36 cellular contexts compared by ENCODE assay signal in the genomic region with DNA sequence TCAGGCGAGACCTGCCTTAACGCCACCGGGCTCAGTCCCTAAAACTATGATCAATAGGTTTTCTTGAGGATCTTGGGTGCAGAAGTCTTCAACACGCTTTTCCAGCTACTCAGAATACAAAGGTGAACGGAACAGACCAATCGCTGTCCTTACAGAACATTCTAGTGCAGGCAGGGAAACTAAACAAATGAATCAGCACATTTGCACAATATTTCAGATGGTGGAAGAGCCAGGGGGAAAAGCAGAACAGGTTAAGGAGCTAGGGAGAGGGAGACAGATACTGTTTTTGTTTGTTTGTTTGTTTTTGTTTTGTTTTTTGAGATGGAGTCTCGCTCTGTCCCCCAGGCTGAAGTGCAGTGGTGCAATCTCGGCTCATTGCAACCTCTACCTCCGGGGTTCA.
DNase-seq lines count a peak whose midpoint lies in the region; ATAC-seq, FAIRE-seq and TF ChIP-seq lines count a peak whose summit lies in the region.
"Had no signal": no experiment of that assay in that cellular context is flagged by ENCODE, and none has a peak within 500 bp of the region (broad histone marks: within the 10 kb centered on the region; RNA-seq: fewer than 3 reads in every experiment).

No MANE protein-coding gene starts in this region.

- H3K9ac ChIP-seq in HepG2 (ENCODE audit: insufficient read depth, low read depth, low read length) = no peak overlapping the region
- H3K9ac ChIP-seq in K562 (ENCODE audit: insufficient read depth in 1 of 2, low read depth in 2 of 2, low read length in 2 of 2) = no peak overlapping the region
- H3K9ac ChIP-seq: BLaER1; BLaER1 treated with 17β-estradiol and CSF1 and Interleukin-3, amounts not matched to agents 10 nM and 100 nM had no signal

- H3K4me2 ChIP-seq in HepG2 (ENCODE audit: low read depth, low read length) (no peak overlapping the region), A549 (no peak overlapping the region), K562 (ENCODE audit: insufficient read depth, low read length) (0 out of 2 replicates have a peak overlapping the region, but pooled peaks have one; percentile 27), osteoblast (ENCODE audit: insufficient read depth, low read length) (no peak overlapping the region)
- H3K4me2 ChIP-seq: BLaER1; BLaER1 treated with 17β-estradiol and CSF1 and Interleukin-3, amounts not matched to agents 10 nM and 100 nM had no signal

- DNase-seq in HepG2 (ENCODE audit: low spot score) (no peak), right lobe of liver (no peak), A549 (ENCODE audit: low read depth in 1 of 2, low spot score in 1 of 2) (no peak), K562 (ENCODE audit: extremely low read depth in 1 of 4, low spot score in 3 of 4) (no peak), epithelial cell of esophagus (ENCODE audit: low read depth) (peak; percentile 4), MCF 10A (ENCODE audit: unreplicated experiment) (no peak), osteoblast (ENCODE audit: insufficient read length, low spot score, missing footprints) (no peak)
- DNase-seq in stimulated activated CD4-positive, alpha-beta T cell treated with anti-CD3 and anti-CD28 coated beads, Interleukin-12 subunit alpha, Interleukin-12 subunit beta, amount 100 ng/mL, for 4 hours = no peak
- DNase-seq: 8988T; ACHN; AML-193; BE2C; C1 segment of cervical spinal cord; Caco-2; Calu3; CD4-positive, alpha-beta memory T cell; CD4-positive, alpha-beta T cell; CD4-positive, CD25-positive, alpha-beta regulatory T cell; CD8-positive, alpha-beta memory T cell; CD8-positive, alpha-beta T cell; COR-L47; DMS 273 treated with DMSO at 0.1 percent for 48 hours; DMS153; DMS53; DMS79; DMS79 treated with DMSO at 0.1 percent for 48 hours; DND-41; EL had no signal

- WGBS in HepG2 (ENCODE audit: low lambda C conversion rate) = 3% methylated on average over 9 of the region's 9 CpGs
- 65% methylated on average over 9 of the region's 9 CpGs for WGBS in right lobe of liver (ENCODE audit: insufficient coverage, low coverage, low lambda C conversion rate, missing lambda C conversion rate)
- 64% methylated on average over 9 of the region's 9 CpGs for WGBS in A549 (ENCODE audit: missing lambda C conversion rate)
- whole genome bisulfite sequencing in K562 (ENCODE audit: insufficient coverage, low coverage, missing lambda C conversion rate) = 0% methylated on average over 9 of the region's 9 CpGs

- ATAC-seq in HepG2 = no peak
- no peak for ATAC-seq in right lobe of liver
- no peak for ATAC-seq in A549
- no peak for ATAC-seq in K562
- ATAC-seq: CD8-positive, alpha-beta T cell had no signal

- H3K27me3 ChIP-seq in HepG2 (ENCODE audit: control insufficient read depth in 1 of 2, insufficient read depth in 2 of 2, low read length in 2 of 2) (peaks cover 0 to 10% of the 10 kb centered on the region in 2 experiments; a peak in 3 of 5 replicates), right lobe of liver (no peaks in the 10 kb centered on the region), K562 (ENCODE audit: control insufficient read depth in 2 of 2, insufficient read depth in 2 of 2, low read length in 2 of 2) (peaks cover 0 to 13% of the 10 kb centered on the region in 2 experiments; a peak in 2 of 5 replicates), osteoblast (ENCODE audit: insufficient read depth, low read length) (no peaks in the 10 kb centered on the region)
- H3K27me3 ChIP-seq: BE2C; BLaER1; BLaER1 treated with 17β-estradiol and CSF1 and Interleukin-3, amounts not matched to agents 10 nM and 100 nM had no signal

- in situ Hi-C loops in HepG2 (cut with HindIII; ENCODE audit: extremely low pct_ligation_motif_present, low pct_unique_long_range_greater_than_20kb) (no loop called here), K562 (cut with MboI) (no loop called here)

- TF ChIP-seq POLR2A in HepG2 (IDR thresholded peaks at IDR 0.05; ENCODE audit: insufficient read depth in 1 of 2, low read depth in 2 of 2, low read length in 2 of 2) = no peak
- TF ChIP-seq POLR2A in right lobe of liver (IDR thresholded peaks at IDR 0.05) = no peak
- no peak for TF ChIP-seq POLR2A in A549 (IDR thresholded peaks at IDR 0.05; ENCODE audit: low read length)
- TF ChIP-seq POLR2A in K562 (conservative IDR thresholded peaks at IDR 0.05) = no peak

- H3K27me3 Mint-ChIP-seq in MCF 10A (ENCODE audit: insufficient read depth, unreplicated experiment) = no peaks in the 10 kb centered on the region

- no peak overlapping the region for H3K27ac ChIP-seq in HepG2 (ENCODE audit: extremely low read length, insufficient read depth, low read length)
- no peak overlapping the region for H3K27ac ChIP-seq in right lobe of liver
- H3K27ac ChIP-seq in A549 = no peak overlapping the region
- H3K27ac ChIP-seq in K562 (ENCODE audit: extremely low read depth, low read depth, low read length) = no peak overlapping the region
- no peak overlapping the region for H3K27ac ChIP-seq in osteoblast (ENCODE audit: low read depth, low read length)
- H3K27ac ChIP-seq: 22Rv1; BLaER1; BLaER1 treated with 17β-estradiol and CSF1 and Interleukin-3, amounts not matched to agents 10 nM and 100 nM; C4-2B had no signal

- no peak overlapping the region for H2AFZ ChIP-seq in HepG2 (ENCODE audit: low read length)
- H2AFZ ChIP-seq in K562 (ENCODE audit: low read depth, low read length) = no peak overlapping the region
- H2AFZ ChIP-seq in osteoblast (ENCODE audit: low read length) = no peak overlapping the region

- H3K4me1 Mint-ChIP-seq in MCF 10A (ENCODE audit: insufficient read depth, unreplicated experiment) = no peaks in the 10 kb centered on the region
- H3K4me1 Mint-ChIP-seq: B cell; CD14-positive monocyte; CD4-positive, alpha-beta memory T cell; CD4-positive, CD25-positive, alpha-beta regulatory T cell; CD8-positive, alpha-beta memory T cell had no signal

- TF ChIP-seq RAD21 in HepG2 (CRISPR knock-in tag; IDR thresholded peaks at IDR 0.05) = no peak
- TF ChIP-seq RAD21 in A549 (conservative IDR thresholded peaks at IDR 0.05 in 1 of 2, IDR thresholded peaks at IDR 0.05 in 1 of 2) = no peak
- no peak for TF ChIP-seq RAD21 in K562 (CRISPR knock-in tag; conservative IDR thresholded peaks at IDR 0.05 in 1 of 2, IDR thresholded peaks at IDR 0.05 in 1 of 2)

- no peak overlapping the region for H3K27ac Mint-ChIP-seq in MCF 10A (ENCODE audit: low read depth, unreplicated experiment)
- H3K27ac Mint-ChIP-seq: B cell; CD14-positive monocyte; CD4-positive, alpha-beta memory T cell; CD4-positive, alpha-beta T cell; CD4-positive, CD25-positive, alpha-beta regulatory T cell; CD8-positive, alpha-beta memory T cell; CD8-positive, alpha-beta T cell had no signal

- no peaks in the 10 kb centered on the region for H3K36me3 ChIP-seq in HepG2 (replicated peaks in 1 of 2; ENCODE audit: control insufficient read depth in 1 of 2, insufficient read depth in 2 of 2, low read length in 2 of 2)
- H3K36me3 ChIP-seq in right lobe of liver = no peaks in the 10 kb centered on the region
- no peaks in the 10 kb centered on the region for H3K36me3 ChIP-seq in K562 (ENCODE audit: control insufficient read depth, insufficient read depth, low read length)
- no peaks in the 10 kb centered on the region for H3K36me3 ChIP-seq in osteoblast (ENCODE audit: insufficient read depth, low read length)
- H3K36me3 ChIP-seq: BE2C; BLaER1; BLaER1 treated with 17β-estradiol and CSF1 and Interleukin-3, amounts not matched to agents 10 nM and 100 nM had no signal

- H4K20me1 ChIP-seq in HepG2 (ENCODE audit: insufficient read depth, low read length) (no peaks in the 10 kb centered on the region), K562 (replicated peaks; ENCODE audit: control insufficient read depth, insufficient read depth, low read length) (no peaks in the 10 kb centered on the region), osteoblast (ENCODE audit: insufficient read depth, low read length) (no peaks in the 10 kb centered on the region)
- H4K20me1 ChIP-seq: BLaER1; BLaER1 treated with 17β-estradiol and CSF1 and Interleukin-3, amounts not matched to agents 10 nM and 100 nM had no signal

- no peak overlapping the region for H3K4me3 Mint-ChIP-seq in MCF 10A (ENCODE audit: unreplicated experiment)
- H3K4me3 Mint-ChIP-seq: B cell; CD14-positive monocyte; CD4-positive, alpha-beta T cell; CD4-positive, CD25-positive, alpha-beta regulatory T cell; CD8-positive, alpha-beta memory T cell; CD8-positive, alpha-beta T cell had no signal

- no peaks in the 10 kb centered on the region for H3K4me1 ChIP-seq in HepG2 (ENCODE audit: insufficient read depth, low read length)
- no peaks in the 10 kb centered on the region for H3K4me1 ChIP-seq in right lobe of liver
- H3K4me1 ChIP-seq in A549 = no peaks in the 10 kb centered on the region
- H3K4me1 ChIP-seq in K562 (replicated peaks in 1 of 2; ENCODE audit: control insufficient read depth in 2 of 2, insufficient read depth in 2 of 2, low read length in 2 of 2) = no peaks in the 10 kb centered on the region
- H3K4me1 ChIP-seq in osteoblast (ENCODE audit: insufficient read depth, low read length) = no peaks in the 10 kb centered on the region
- H3K4me1 ChIP-seq: BE2C, BLaER1, Caco-2 had no signal

- TF ChIP-seq EP300 in HepG2 (IDR thresholded peaks at IDR 0.05; ENCODE audit: low read depth in 2 of 2, low read length in 2 of 2) (no peak), HepG2 (CRISPR knock-in tag; IDR thresholded peaks at IDR 0.05; ENCODE audit: borderline replicate concordance) (no peak), A549 (IDR thresholded peaks at IDR 0.05) (no peak), K562 (IDR thresholded peaks at IDR 0.05; ENCODE audit: low read length) (no peak)

- BruUV-seq in HepG2 (replicated peaks; lab: Mats Ljungman, UMichigan) (no TSS peak), K562 (replicated peaks; lab: Mats Ljungman, UMichigan) (no TSS peak), MCF 10A (replicated peaks; lab: Mats Ljungman, UMichigan) (no TSS peak)

- CTCF ChIA-PET in HepG2 (lab: Yijun Ruan, JAX; ENCODE audit: low intra/inter-chr PET ratio, low total read pairs) = no interaction called here
- CTCF ChIA-PET in A549 (lab: Yijun Ruan, JAX) = no interaction called here
- CTCF ChIA-PET in K562 (lab: Yijun Ruan, JAX; ENCODE audit: low intra/inter-chr PET ratio) = no interaction called here
- CTCF ChIA-PET in MCF 10A (lab: Yijun Ruan, JAX) = interaction anchor here (0.5 to 1.3 kb wide), 4 partner anchors 16 to 267 kb away, joined by 3 to 5 read pairs (median 4); no protein-coding TSS in a partner anchor

- no peaks in the 10 kb centered on the region for H3K79me2 ChIP-seq in HepG2 (ENCODE audit: insufficient read depth, low read length)
- H3K79me2 ChIP-seq in K562 (ENCODE audit: control insufficient read depth, insufficient read depth, low read length) = no peaks in the 10 kb centered on the region
- H3K79me2 ChIP-seq in osteoblast (ENCODE audit: insufficient read depth, low read length) = no peaks in the 10 kb centered on the region

- H3K9me1 ChIP-seq in K562 (ENCODE audit: control insufficient read depth, insufficient read depth, low read length) = no peaks in the 10 kb centered on the region

- H3K9me3 Mint-ChIP-seq in MCF 10A (ENCODE audit: unreplicated experiment) = peaks cover 11% of the 10 kb centered on the region

- intact Hi-C loops in HepG2 (cut with micrococcal nuclease; ENCODE audit: unreplicated experiment) = no loop called here
- intact Hi-C loops in right lobe of liver (cut with DNase I) = no loop called here
- intact Hi-C loops in K562 (cut with micrococcal nuclease) = no loop called here
- intact Hi-C loops in MCF 10A (cut with micrococcal nuclease) = no loop called here

- POLR2A ChIA-PET in HepG2 (lab: Yijun Ruan, JAX) (no interaction called here), A549 (lab: Yijun Ruan, JAX) (no interaction called here), K562 (lab: Yijun Ruan, JAX) (interaction anchor here (0.6 kb wide), 2 partner anchors 276 to 331 kb away, joined by 3 read pairs; no protein-coding TSS in a partner anchor), MCF 10A (lab: Yijun Ruan, JAX) (no interaction called here)

- no peaks in the 10 kb centered on the region for H3K36me3 Mint-ChIP-seq in MCF 10A (ENCODE audit: insufficient read depth, unreplicated experiment)
- H3K36me3 Mint-ChIP-seq: CD14-positive monocyte; CD4-positive, alpha-beta memory T cell; CD4-positive, CD25-positive, alpha-beta regulatory T cell; CD8-positive, alpha-beta T cell had no signal

- 0 out of 2 replicates have a peak, but pooled peaks cover 6% of the 10 kb centered on the region for H3K9me3 ChIP-seq in HepG2 (ENCODE audit: low read length)
- H3K9me3 ChIP-seq in right lobe of liver = no peaks in the 10 kb centered on the region
- H3K9me3 ChIP-seq in A549 = peaks cover 4% of the 10 kb centered on the region; the same call in 1 of the 3 replicates
- H3K9me3 ChIP-seq in K562 (replicated peaks; ENCODE audit: control insufficient read depth, insufficient read depth, low read depth, low read length) = no peaks in the 10 kb centered on the region
- H3K9me3 ChIP-seq in osteoblast (ENCODE audit: low read depth, low read length) = no peaks in the 10 kb centered on the region
- H3K9me3 ChIP-seq: BE2C had no signal

- H3K4me3 ChIP-seq in HepG2 (replicated peaks in 1 of 3; ENCODE audit: insufficient read depth in 1 of 3, low read depth in 2 of 3, low read length in 3 of 3) (no peak overlapping the region), right lobe of liver (no peak overlapping the region), A549 (no peak overlapping the region), K562 (no peak overlapping the region), epithelial cell of esophagus (ENCODE audit: low read length) (no peak overlapping the region), osteoblast (ENCODE audit: insufficient read depth, low read length) (no peak overlapping the region)
- H3K4me3 ChIP-seq: BLaER1; BLaER1 treated with 17β-estradiol and CSF1 and Interleukin-3, amounts not matched to agents 10 nM and 100 nM had no signal

- no peak for TF ChIP-seq CTCF in HepG2 (CRISPR knock-in tag; IDR thresholded peaks at IDR 0.05)
- no peak for TF ChIP-seq CTCF in right lobe of liver (IDR thresholded peaks at IDR 0.05)
- TF ChIP-seq CTCF in A549 (IDR thresholded peaks at IDR 0.05) = no peak
- no peak for TF ChIP-seq CTCF in K562 (IDR thresholded peaks at IDR 0.05 in 2 of 3, conservative IDR thresholded peaks at IDR 0.05 in 1 of 3; ENCODE audit: insufficient read depth in 2 of 3, low read depth in 1 of 3, low read length in 3 of 3)
- no peak for TF ChIP-seq CTCF in epithelial cell of esophagus (IDR thresholded peaks at IDR 0.05; ENCODE audit: insufficient read depth, low read depth, low read length, missing control alignments)
- no peak for TF ChIP-seq CTCF in MCF 10A (IDR thresholded peaks at IDR 0.05; ENCODE audit: unreplicated experiment)
- no peak for TF ChIP-seq CTCF in osteoblast (IDR thresholded peaks at IDR 0.05; ENCODE audit: extremely low read depth, low read depth, low read length)

- no peak for FAIRE-seq in HepG2 (lab: Jason Lieb, UNC)
- no peak for FAIRE-seq in A549 (lab: Jason Lieb, UNC)
- no peak for FAIRE-seq in K562 (lab: Jason Lieb, UNC)
- FAIRE-seq: A204.1, D721Med had no signal
